Comparison of ENCODE assay signal across 21 cellular contexts in genomic region chr12:49294804-49295086, GRCh38. TPM values are rescaled to one million over a fixed set of nuclear protein-coding genes. Genes with fewer than 3 reads are reported as not detected.
DNase-seq lines count a peak whose midpoint lies in the region; ATAC-seq and TF ChIP-seq lines count a peak whose summit lies in the region.
"Had no signal": no experiment of that assay in that cellular context is flagged by ENCODE, and none has a peak within 500 bp of the region (broad histone marks: within the 10 kb centered on the region; RNA-seq: fewer than 3 reads in every experiment).

No MANE protein-coding gene starts in this region.

- no peak overlapping the region for H3K4me2 ChIP-seq in SK-N-SH
- H3K4me2 ChIP-seq in H9 (ENCODE audit: insufficient read depth, insufficient read length, low read length): peak overlapping the region; percentile 46
- H3K4me2 ChIP-seq: A549 had no signal

- H3K27me3 Mint-ChIP-seq in H9 (ENCODE audit: low read depth) (peaks cover 90% of the 10 kb centered on the region), glutamatergic neuron (ENCODE audit: unreplicated experiment) (peaks cover 31% of the 10 kb centered on the region)

- no peak overlapping the region for H4K91ac ChIP-seq in H9 (ENCODE audit: insufficient read length, low read depth, low read length)

- H2BK20ac ChIP-seq in H9 (ENCODE audit: low read depth, low read length, poor library complexity, severe bottlenecking): no peak overlapping the region

- POLR2A ChIA-PET in SK-N-SH (lab: Yijun Ruan, JAX): interaction anchor here (1.1 to 3.6 kb wide), 4 partner anchors 9 to 164 kb away, joined by 3 to 34 read pairs (median 8); partner anchors contain the start of genes TROAP and TUBA1B

- H2BK5ac ChIP-seq in H9 (ENCODE audit: insufficient read length, low read length): no peak overlapping the region

- intact Hi-C loops in posterior vena cava (cut with DNase I): loop anchor here (5.0 kb wide), 2 partner anchors 43 to 53 kb away; partner anchors contain the start of genes C1QL4 (in 1 of the 2) and DNAJC22 (in 1 of the 2)

- H3K56ac ChIP-seq in H9 (ENCODE audit: insufficient read length, low read depth, low read length): no peak overlapping the region

- H3K9me3 ChIP-seq in SK-N-SH (no peaks in the 10 kb centered on the region), H9 (ENCODE audit: control insufficient read depth, low read depth, low read length) (no peaks in the 10 kb centered on the region)
- H3K9me3 ChIP-seq: A549, Caco-2 had no signal

- no peak overlapping the region for H2AFZ ChIP-seq in SK-N-SH (ENCODE audit: low read depth)
- no peak overlapping the region for H2AFZ ChIP-seq in H9 (ENCODE audit: low read length)

- 91% methylated on average over 3 of the region's 5 CpGs for WGBS in SK-N-SH (ENCODE audit: low lambda C conversion rate)
- no CpG with 5 or more reads among the region's 5 CpGs for WGBS in H9 (ENCODE audit: extremely low coverage, insufficient read length, low lambda C conversion rate)

- H3K4me3 ChIP-seq in SK-N-SH (ENCODE audit: low read depth in 2 of 2, low read length in 1 of 2): no peak overlapping the region
- H3K4me3 ChIP-seq: A549, GM23248 had no signal

- H3K27ac ChIP-seq in SK-N-SH (ENCODE audit: low read depth in 2 of 2, low read length in 1 of 2): peak overlapping the region in 1 of 2 experiments; percentile 71; a peak in 1 of 4 replicates
- H3K27ac ChIP-seq in H9 (ENCODE audit: insufficient read length, low read depth, low read length): no peak overlapping the region
- H3K27ac ChIP-seq: A549, GM23248 had no signal

- no peaks in the 10 kb centered on the region for H3K79me2 ChIP-seq in SK-N-SH (ENCODE audit: insufficient read depth)
- H3K79me2 ChIP-seq in H9 (ENCODE audit: insufficient read depth, low read length): no peaks in the 10 kb centered on the region

- no peak overlapping the region for H3T11ph ChIP-seq in H9 (ENCODE audit: low read length)

- H3K79me1 ChIP-seq in H9 (ENCODE audit: insufficient read depth, low read depth, low read length, poor library complexity, severe bottlenecking): no peaks in the 10 kb centered on the region

- H3K9ac ChIP-seq in SK-N-SH (no peak overlapping the region), H9 (ENCODE audit: extremely low read depth, insufficient read length, low read length) (no peak overlapping the region)
- H3K9ac ChIP-seq: GM23248 had no signal

- H3K27me3 ChIP-seq in SK-N-SH (ENCODE audit: insufficient read depth): no peaks in the 10 kb centered on the region
- H3K27me3 ChIP-seq in H9 (ENCODE audit: insufficient read depth, low read length): peaks cover 56% of the 10 kb centered on the region

- no peak overlapping the region for H2BK120ac ChIP-seq in H9 (ENCODE audit: low read depth, low read length, poor library complexity, severe bottlenecking)

- H3K4me3 Mint-ChIP-seq in H9: peak overlapping the region in 1 of 2 experiments; percentile 20; a peak in 1 of 5 replicates
- H3K4me3 Mint-ChIP-seq in glutamatergic neuron (ENCODE audit: unreplicated experiment): peak overlapping the region; percentile 93
- H3K4me3 Mint-ChIP-seq: CD4-positive, CD25-positive, alpha-beta regulatory T cell had no signal

- TF ChIP-seq CTCF in SK-N-SH (IDR thresholded peaks at IDR 0.05): no peak
- TF ChIP-seq CTCF in H9 (conservative IDR thresholded peaks at IDR 0.05): no peak
- TF ChIP-seq CTCF in glutamatergic neuron (IDR thresholded peaks at IDR 0.05; ENCODE audit: partially characterized antibody, unreplicated experiment): no peak

- ATAC-seq in SK-N-SH treated with all-trans-retinoic acid at 6 μM for 48 hours: no peak
- no peak for ATAC-seq in HG03457 (IDR thresholded peaks at IDR 0.05; ENCODE audit: unreplicated experiment)
- ATAC-seq: A549, T-cell had no signal

- no peaks in the 10 kb centered on the region for H3K9me2 ChIP-seq in SK-N-SH

- no peak overlapping the region for H2AK5ac ChIP-seq in H9 (ENCODE audit: insufficient read length, low read length)

- H3K4me1 ChIP-seq in SK-N-SH (ENCODE audit: control insufficient read depth in 1 of 2, insufficient read depth in 2 of 2, low read depth in 1 of 2, low read length in 1 of 2): peaks cover 7 to 29% of the 10 kb centered on the region in 2 experiments; a peak in 3 of 4 replicates
- no peaks in the 10 kb centered on the region for H3K4me1 ChIP-seq in H9 (ENCODE audit: insufficient read depth, low read length)

- no peak overlapping the region for H3K18ac ChIP-seq in H9 (ENCODE audit: insufficient read length, low read depth, low read length)

- CTCF ChIA-PET in SK-N-SH (lab: Yijun Ruan, JAX): interaction anchor here (0.7 to 29.6 kb wide), 7 partner anchors 9 to 219 kb away, joined by 3 to 658 read pairs (median 11); partner anchors contain the start of genes C1QL4 and DNAJC22

- no peak overlapping the region for H3K4ac ChIP-seq in H9 (ENCODE audit: low read depth, low read length)

- H3K4me1 Mint-ChIP-seq in H9: peaks cover 14 to 42% of the 10 kb centered on the region in 2 experiments
- peaks cover 12% of the 10 kb centered on the region for H3K4me1 Mint-ChIP-seq in glutamatergic neuron (ENCODE audit: low read depth, unreplicated experiment)

- no peak overlapping the region for H3K14ac ChIP-seq in H9 (ENCODE audit: insufficient read depth, low read length)

- peaks cover 0 to 2% of the 10 kb centered on the region in 2 experiments; a peak in 1 of 5 replicates for H3K9me3 Mint-ChIP-seq in H9
- H3K9me3 Mint-ChIP-seq in glutamatergic neuron (ENCODE audit: unreplicated experiment): peaks cover 26% of the 10 kb centered on the region
- H3K9me3 Mint-ChIP-seq: IgD-negative memory B cell, T-cell had no signal

- peaks cover 5% of the 10 kb centered on the region for H3K23me2 ChIP-seq in H9 (ENCODE audit: insufficient read length, low read depth, low read length, poor library complexity, severe bottlenecking)

- no peaks in the 10 kb centered on the region for H3F3A ChIP-seq in SK-N-SH (replicated peaks; ENCODE audit: insufficient read depth)

- no peak overlapping the region for H3K23ac ChIP-seq in H9 (ENCODE audit: insufficient read length, low read depth, low read length)

- H2BK15ac ChIP-seq in H9 (ENCODE audit: low read depth, low read length): no peak overlapping the region

- DNase-seq in SK-N-SH (peak; percentile 23), H9 (no peak), glutamatergic neuron (no peak), posterior vena cava (ENCODE audit: low spot score) (no peak), NOMO-1 treated with dmso at 0.1 percent for 144 hours (lab: John Stamatoyannopoulos, UW; ENCODE audit: unreplicated experiment) (no peak)
- DNase-seq in stimulated activated CD4-positive, alpha-beta T cell treated with anti-CD3 and anti-CD28 coated beads, Interleukin-1b, Interleukin-23, amount 100 ng/mL, for 48 hours: no peak
- DNase-seq: Caco-2; CD4-positive, CD25-positive, alpha-beta regulatory T cell; Kasumi-1; MM.1S; NCI-H1105; NCI-H1694; NCI-H446 treated with DMSO at 0.1 percent for 48 hours had no signal

- H2BK12ac ChIP-seq in H9 (ENCODE audit: insufficient read length, low read depth, low read length): no peak overlapping the region

- H4K5ac ChIP-seq in H9 (ENCODE audit: insufficient read length, low read depth, low read length): no peak overlapping the region

- H3K36me3 Mint-ChIP-seq in H9 (ENCODE audit: insufficient read depth in 1 of 3, low read depth in 3 of 3) (no peaks in the 10 kb centered on the region; a peak in 2 of 7 replicates), glutamatergic neuron (ENCODE audit: unreplicated experiment) (peaks cover 8% of the 10 kb centered on the region)
- H3K36me3 Mint-ChIP-seq: CD4-positive, CD25-positive, alpha-beta regulatory T cell; IgD-negative memory B cell; T-cell had no signal

- no peak for TF ChIP-seq EP300 in SK-N-SH (IDR thresholded peaks at IDR 0.05; ENCODE audit: borderline replicate concordance in 1 of 2, low read depth in 1 of 2, low read length in 1 of 2)

- H3K36me3 ChIP-seq in SK-N-SH (replicated peaks in 1 of 2; ENCODE audit: control insufficient read depth in 1 of 2, insufficient read depth in 2 of 2, low read length in 1 of 2): no peaks in the 10 kb centered on the region

- H3K27ac Mint-ChIP-seq in H9: no peak overlapping the region
- H3K27ac Mint-ChIP-seq in glutamatergic neuron (ENCODE audit: unreplicated experiment): peak overlapping the region; percentile 99
- H3K27ac Mint-ChIP-seq: CD4-positive, CD25-positive, alpha-beta regulatory T cell; IgD-negative memory B cell; T-cell had no signal

- no peak overlapping the region for H4K8ac ChIP-seq in H9 (replicated peaks; ENCODE audit: insufficient read length, low read depth, low read length)

- TF ChIP-seq RAD21 in SK-N-SH (IDR thresholded peaks at IDR 0.05; ENCODE audit: low read length): no peak

- no peaks in the 10 kb centered on the region for H4K20me1 ChIP-seq in SK-N-SH (ENCODE audit: insufficient read depth)
- H4K20me1 ChIP-seq in H9 (ENCODE audit: control insufficient read depth, insufficient read depth, insufficient read length): peaks cover 3% of the 10 kb centered on the region

TF ChIP-seq in SK-N-SH treated with all-trans-retinoic acid at 6 μM for 48 hours, 23 proteins besides CTCF, POLR2A, EP300 and RAD21 (continues in another document):
- no peak for TF ChIP-seq OSR1 (CRISPR knock-in tag; IDR thresholded peaks at IDR 0.05)

RNA-seq across cellular contexts. Expression of gene PRPH, which starts 0.2 kb away (rescaled TPM):
- polyA plus RNA-seq in SK-N-SH (2012; rRNA removed): 1.7 and 1.9 TPM in 2 replicates
- polyA plus RNA-seq in SK-N-SH (2012; cell fraction: cytosol; rRNA removed): 0.37 and 0.80 TPM in 2 replicates
- 9.5 and 15.2 TPM in 2 replicates for polyA plus RNA-seq in SK-N-SH (2012; cell fraction: nucleus; rRNA removed)
- total RNA-seq in H9 (2021): 1.1 and 2.2 TPM in 2 replicates
- 2,189 TPM for total RNA-seq in glutamatergic neuron (ENCODE audit: unreplicated experiment)
- total RNA-seq in posterior vena cava: under 1 TPM; 0.32 to 0.67 TPM
- total RNA-seq: CD4-positive, CD25-positive, alpha-beta regulatory T cell; GM23248; HT-29; SK-MEL-5; T-cell had no signal
- polyA plus RNA-seq: GM23248, IgD-negative memory B cell had no signal

RNA-seq across cellular contexts. Expression of gene TROAP, which starts 28.3 kb away (rescaled TPM):
- polyA plus RNA-seq in SK-N-SH (2012; rRNA removed): 15.0 and 26.2 TPM in 2 replicates
- polyA plus RNA-seq in SK-N-SH (2012; cell fraction: cytosol; rRNA removed): 13.0 and 14.9 TPM in 2 replicates
- 46.8 and 65.0 TPM in 2 replicates for polyA plus RNA-seq in SK-N-SH (2012; cell fraction: nucleus; rRNA removed)
- total RNA-seq in H9 (2021) (70.5 and 75.3 TPM in 2 replicates), glutamatergic neuron (ENCODE audit: unreplicated experiment) (11.7 TPM), posterior vena cava (under 1 TPM; 0.10 to 0.60 TPM)
- polyA plus RNA-seq: IgD-negative memory B cell had no signal

RNA-seq across cellular contexts. Expression of gene TUBA1C, which starts 29.9 kb away (rescaled TPM):
- 3.3 and 4.6 TPM in 2 replicates for polyA plus RNA-seq in SK-N-SH (2012; rRNA removed)
- polyA plus RNA-seq in SK-N-SH (2012; cell fraction: cytosol; rRNA removed): 3.6 and 4.5 TPM in 2 replicates
- polyA plus RNA-seq in SK-N-SH (2012; cell fraction: nucleus; rRNA removed): 2.4 and 2.8 TPM in 2 replicates
- total RNA-seq in H9 (2021): 660 and 684 TPM in 2 replicates
- total RNA-seq in glutamatergic neuron (ENCODE audit: unreplicated experiment): 66.7 TPM
- 100 to 1,000 TPM; 172 to 219 TPM for total RNA-seq in posterior vena cava

RNA-seq across cellular contexts. Expression of gene C1QL4, which starts 42.2 kb away (rescaled TPM):
- 9.8 and 14.6 TPM in 2 replicates for polyA plus RNA-seq in SK-N-SH (2012; rRNA removed)
- polyA plus RNA-seq in SK-N-SH (2012; cell fraction: cytosol; rRNA removed): 6.4 and 10.9 TPM in 2 replicates
- polyA plus RNA-seq in SK-N-SH (2012; cell fraction: nucleus; rRNA removed): 16.9 and 21.6 TPM in 2 replicates
- 1.2 and 1.9 TPM in 2 replicates for total RNA-seq in H9 (2021)
- total RNA-seq in glutamatergic neuron (ENCODE audit: unreplicated experiment): 4.8 TPM
- not detected for total RNA-seq in posterior vena cava
- total RNA-seq: CD4-positive, CD25-positive, alpha-beta regulatory T cell; GM23248; HT-29; T-cell had no signal
- polyA plus RNA-seq: CD4-positive, CD25-positive, alpha-beta regulatory T cell; GM23248; IgD-negative memory B cell had no signal

RNA-seq across cellular contexts. Expression of gene DNAJC22, which starts 51.9 kb away (rescaled TPM):
- polyA plus RNA-seq in SK-N-SH (2012; rRNA removed): 4.5 and 5.3 TPM in 2 replicates
- 3.5 and 4.0 TPM in 2 replicates for polyA plus RNA-seq in SK-N-SH (2012; cell fraction: cytosol; rRNA removed)
- polyA plus RNA-seq in SK-N-SH (2012; cell fraction: nucleus; rRNA removed): 5.0 and 5.8 TPM in 2 replicates
- 2.6 and 3.2 TPM in 2 replicates for total RNA-seq in H9 (2021)
- 4.5 TPM for total RNA-seq in glutamatergic neuron (ENCODE audit: unreplicated experiment)
- under 1 TPM in 1 of 2 donors, not detected in 1; 0.05 TPM for total RNA-seq in posterior vena cava
- total RNA-seq: CD4-positive, CD25-positive, alpha-beta regulatory T cell had no signal
- polyA plus RNA-seq: CD4-positive, CD25-positive, alpha-beta regulatory T cell; IgD-negative memory B cell had no signal

Comparison
In these comparisons a context has a peak if more than half of its experiments do, and no peak if none do; other contexts are left out.
1. RNA of gene PRPH, which starts 0.2 kb away (total RNA-seq): 2,189 TPM in glutamatergic neuron (single experiment); 1.1 to 2.2 TPM in H9 and 0.32 to 0.67 TPM in posterior vena cava; every median in the first group is over 100 times any median in the second.